27 cellular contexts compared by ENCODE assay signal in the genomic region with DNA sequence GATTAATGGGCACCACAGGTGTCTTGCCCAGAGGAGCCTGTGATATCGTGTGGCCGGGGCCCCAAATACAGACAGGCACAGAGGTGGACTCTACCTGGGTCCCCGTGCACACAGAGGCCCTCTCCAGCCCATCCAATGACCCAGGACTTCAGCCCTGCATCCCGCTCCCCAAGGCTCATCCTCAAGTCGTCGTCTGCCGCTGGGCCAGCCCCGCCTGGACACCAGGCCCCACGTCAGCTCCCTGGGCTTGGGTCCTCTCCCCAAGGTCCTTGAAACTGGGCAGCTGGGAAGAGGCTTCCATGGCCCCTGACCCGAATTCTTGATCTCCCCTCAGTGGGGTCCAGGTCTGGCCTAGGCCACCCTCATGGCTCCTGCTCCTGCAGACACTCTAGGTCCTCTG. TPM values are rescaled to one million over a fixed set of nuclear protein-coding genes. Genes with fewer than 3 reads are reported as not detected.
"Had no signal": no experiment of that assay in that cellular context is flagged by ENCODE, and none has a peak within 500 bp of the region (broad histone marks: within the 10 kb centered on the region; RNA-seq: fewer than 3 reads in every experiment).

No MANE protein-coding gene starts in this region.

- H3K27ac Mint-ChIP-seq: activated CD4-positive, alpha-beta memory T cell treated with anti-CD3 and anti-CD28 coated beads, Interleukin-2, amount 10 ng/mL, durations not matched to agents 7 days and 5 days; activated CD4-positive, alpha-beta T cell treated with anti-CD3 and anti-CD28 coated beads, Interleukin-2, amount 10 ng/mL, durations not matched to agents 7 days and 5 days; activated naive CD8-positive, alpha-beta T cell; activated T-cell treated with anti-CD3 and anti-CD28 coated beads, Interleukin-2, amount 50 U/mL, for 24 hours; activated T-cell treated with anti-CD3 and anti-CD28 coated beads, Interleukin-2, amount 50 U/mL, for 72 hours; WTC11 had no signal

- H3K9me3 Mint-ChIP-seq: activated CD4-positive, alpha-beta T cell treated with anti-CD3 and anti-CD28 coated beads, Interleukin-2, amount 10 ng/mL, durations not matched to agents 7 days and 5 days; activated T-cell treated with anti-CD3 and anti-CD28 coated beads, Interleukin-2, amount 50 U/mL, for 24 hours had no signal

- H3K9me3 ChIP-seq: colonic mucosa had no signal

- H3K27ac ChIP-seq: body of pancreas, colonic mucosa, VCaP had no signal

- H3K36me3 ChIP-seq: colonic mucosa had no signal

- FAIRE-seq: frontal cortex, TTC549 had no signal

- ATAC-seq: activated T-cell treated with anti-CD3 and anti-CD28 coated beads, Interleukin-2, amount 50 U/mL, for 72 hours; body of pancreas; esophagus mucosa had no signal

- DNase-seq: activated CD4-positive, alpha-beta memory T cell treated with anti-CD3 and anti-CD28 coated beads, Interleukin-2, amount 10 ng/mL, durations not matched to agents 7 days and 5 days; activated CD4-positive, alpha-beta T cell treated with anti-CD3 and anti-CD28 coated beads for 1 hour; activated CD4-positive, alpha-beta T cell treated with anti-CD3 and anti-CD28 coated beads for 4 hours; activated CD4-positive, alpha-beta T cell treated with anti-CD3 and anti-CD28 coated beads, Interleukin-2, amount 10 ng/mL, durations not matched to agents 7 days and 5 days; activated CD4-positive, alpha-beta T cell treated with anti-CD3 and anti-CD28 coated beads, Interleukin-2, amount 50 U/mL, for 4 hours; activated CD8-positive, alpha-beta memory T cell treated with anti-CD3 and anti-CD28 coated beads, Interleukin-2, amount 50 U/mL, for 48 hours; activated effector memory CD4-positive, alpha-beta T cell treated with Interleukin-2 at 50 U/mL for 16 hours; activated gamma-delta T cell treated with Interleukin-2 at 50 U/mL for 16 hours; activated naive CD4-positive, alpha-beta T cell treated with anti-CD3 and anti-CD28 coated beads, Interleukin-2, amount 50 U/mL, for 16 hours; activated naive CD4-positive, alpha-beta T cell treated with Interleukin-2 at 50 U/mL for 16 hours; activated T-cell treated with anti-CD3 and anti-CD28 coated beads for 4 hours; activated T-cell treated with anti-CD3 and anti-CD28 coated beads, Interleukin-2, amount 50 U/mL, for 24 hours; activated T-cell treated with anti-CD3 and anti-CD28 coated beads, Interleukin-2, amount 50 U/mL, for 72 hours; amniotic stem cell; body of pancreas; colonic mucosa; effector CD8-positive, alpha-beta T cell; foreskin fibroblast; T-helper 2 cell had no signal

- H3K4me3 ChIP-seq: body of pancreas, colonic mucosa had no signal

- H3K4me3 Mint-ChIP-seq: activated CD4-positive, alpha-beta memory T cell treated with anti-CD3 and anti-CD28 coated beads, Interleukin-2, amount 10 ng/mL, durations not matched to agents 7 days and 5 days; activated CD4-positive, alpha-beta T cell treated with anti-CD3 and anti-CD28 coated beads, Interleukin-2, amount 10 ng/mL, durations not matched to agents 7 days and 5 days; activated naive CD8-positive, alpha-beta T cell; activated T-cell treated with anti-CD3 and anti-CD28 coated beads, Interleukin-2, amount 50 U/mL, for 24 hours; activated T-cell treated with anti-CD3 and anti-CD28 coated beads, Interleukin-2, amount 50 U/mL, for 72 hours; WTC11 had no signal

- H3K36me3 Mint-ChIP-seq: activated naive CD8-positive, alpha-beta T cell had no signal

- H3K27me3 ChIP-seq: body of pancreas, colonic mucosa had no signal

- H3K4me1 Mint-ChIP-seq: activated CD4-positive, alpha-beta memory T cell treated with anti-CD3 and anti-CD28 coated beads, Interleukin-2, amount 10 ng/mL, durations not matched to agents 7 days and 5 days; activated CD4-positive, alpha-beta T cell treated with anti-CD3 and anti-CD28 coated beads, Interleukin-2, amount 10 ng/mL, durations not matched to agents 7 days and 5 days had no signal

- H3K4me1 ChIP-seq: body of pancreas, colonic mucosa had no signal

RNA-seq across cellular contexts. Expression of a gene that starts 20.2 kb away (rescaled TPM):
- total RNA-seq: activated CD4-positive, alpha-beta memory T cell treated with anti-CD3 and anti-CD28 coated beads, Interleukin-2, amount 10 ng/mL, durations not matched to agents 7 days and 5 days; activated CD4-positive, alpha-beta T cell treated with anti-CD3 and anti-CD28 coated beads, Interleukin-2, amount 10 ng/mL, durations not matched to agents 7 days and 5 days; activated T-cell treated with anti-CD3 and anti-CD28 coated beads, Interleukin-2, amount 50 U/mL, for 72 hours; epithelial cell of proximal tubule; T-helper 1 cell treated with Interleukin-12 subunit alpha and Interleukin-12 subunit beta and Interleukin-4 antibody, amounts not matched to agents 30 ng/mL and 1 ng/mL, for 36 hours had no signal
